2 cellular contexts compared by ENCODE assay signal in genomic region chr20:11537032-11537431, GRCh38.
A peak's percentile ranks its signal among the peaks of the same experiment; 100 is the strongest.
TF ChIP-seq lines count a peak whose summit lies in the region.

No MANE protein-coding gene starts in this region.

TF ChIP-seq in GM23338, 12 proteins besides CTCF, POLR2A, EP300 and RAD21 (continued from another document):
- TF ChIP-seq REST (IDR thresholded peaks at IDR 0.05; ENCODE audit: unreplicated experiment), result no peak
- TF ChIP-seq ETS1 (IDR thresholded peaks at IDR 0.05), result no peak

TF ChIP-seq in H1, 55 proteins besides CTCF, POLR2A, EP300 and RAD21 (continued from another document):
- TF ChIP-seq CHD7 (IDR thresholded peaks at IDR 0.05; ENCODE audit: insufficient replicate concordance, low read length), result peak; percentile 92
